ENCODE assay signal across 2 cellular contexts in the genomic region with DNA sequence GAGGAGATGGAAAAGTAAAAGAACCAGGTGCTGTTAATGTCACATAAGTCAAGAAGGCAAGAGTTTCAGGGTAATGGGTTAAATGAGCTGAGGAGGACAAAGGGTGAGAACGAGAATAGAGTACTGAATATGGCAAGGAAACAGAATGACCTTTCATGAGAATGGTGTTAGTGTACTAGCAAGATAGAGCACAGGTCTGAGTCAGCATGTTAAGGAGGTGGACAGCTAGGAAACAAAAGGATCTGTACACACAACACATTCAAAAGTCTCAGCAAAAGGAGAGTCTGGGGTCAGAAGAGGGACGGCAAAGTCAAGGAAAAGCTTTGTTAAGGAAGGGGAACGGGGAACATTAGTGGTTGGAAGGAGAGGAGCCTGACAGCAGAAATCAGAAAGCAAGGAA.
TF ChIP-seq lines count a peak whose summit lies in the region.

No MANE protein-coding gene starts in this region.

TF ChIP-seq in HepG2, 621 proteins besides CTCF, POLR2A, EP300 and RAD21:
- no peak for TF ChIP-seq PHB2 (IDR thresholded peaks at IDR 0.05; ENCODE audit: partially characterized antibody)
- no peak for TF ChIP-seq HOXA3 (CRISPR knock-in tag; IDR thresholded peaks at IDR 0.05)
- TF ChIP-seq ZNF101 (CRISPR knock-in tag; IDR thresholded peaks at IDR 0.05; ENCODE audit: borderline replicate concordance, low read depth) = no peak
- 0 out of 2 replicates have a peak, but pooled peaks have one; percentile 15 for TF ChIP-seq MAFF (IDR thresholded peaks at IDR 0.05; ENCODE audit: low read depth, low read length)
- TF ChIP-seq ZNF331 (CRISPR knock-in tag; IDR thresholded peaks at IDR 0.05) = no peak
- TF ChIP-seq MAFK (conservative IDR thresholded peaks at IDR 0.05 in 1 of 2, IDR thresholded peaks at IDR 0.05 in 1 of 2; ENCODE audit: low read length in 2 of 2) = peak; percentile 42 to 45; a peak in 3 of 4 replicates
- TF ChIP-seq ZNF510 (CRISPR knock-in tag; IDR thresholded peaks at IDR 0.05; ENCODE audit: low read depth) = no peak

TF ChIP-seq in GM12878, 131 proteins besides CTCF, POLR2A, EP300 and RAD21:
- no peak for TF ChIP-seq HCFC1 (IDR thresholded peaks at IDR 0.05; ENCODE audit: low read length)
- no peak for TF ChIP-seq SUPT20H (IDR thresholded peaks at IDR 0.05; ENCODE audit: borderline replicate concordance, control insufficient read depth, low read depth, low read length)
- no peak for TF ChIP-seq SIN3A (IDR thresholded peaks at IDR 0.05; ENCODE audit: low read depth, low read length)
- no peak for TF ChIP-seq FOS (IDR thresholded peaks at IDR 0.05; ENCODE audit: borderline replicate concordance, extremely low read depth, insufficient read length)
- TF ChIP-seq HDAC2 (IDR thresholded peaks at IDR 0.05) = no peak
- no peak for TF ChIP-seq ZNF24 (IDR thresholded peaks at IDR 0.05)
- no peak for TF ChIP-seq YY1 (IDR thresholded peaks at IDR 0.05; ENCODE audit: low read depth, low read length)
- TF ChIP-seq, protein P1, sequence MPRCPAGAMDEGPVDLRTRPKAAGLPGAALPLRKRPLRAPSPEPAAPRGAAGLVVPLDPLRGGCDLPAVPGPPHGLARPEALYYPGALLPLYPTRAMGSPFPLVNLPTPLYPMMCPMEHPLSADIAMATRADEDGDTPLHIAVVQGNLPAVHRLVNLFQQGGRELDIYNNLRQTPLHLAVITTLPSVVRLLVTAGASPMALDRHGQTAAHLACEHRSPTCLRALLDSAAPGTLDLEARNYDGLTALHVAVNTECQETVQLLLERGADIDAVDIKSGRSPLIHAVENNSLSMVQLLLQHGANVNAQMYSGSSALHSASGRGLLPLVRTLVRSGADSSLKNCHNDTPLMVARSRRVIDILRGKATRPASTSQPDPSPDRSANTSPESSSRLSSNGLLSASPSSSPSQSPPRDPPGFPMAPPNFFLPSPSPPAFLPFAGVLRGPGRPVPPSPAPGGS (IDR thresholded peaks at IDR 0.05; ENCODE audit: borderline replicate concordance, insufficient read depth, low read depth, low read length, poor library complexity, severe bottlenecking) = no peak
- TF ChIP-seq ZNF384 (IDR thresholded peaks at IDR 0.05; ENCODE audit: borderline replicate concordance, low read depth, low read length) = no peak
- no peak for TF ChIP-seq NFIC (IDR thresholded peaks at IDR 0.05; ENCODE audit: low read depth, low read length)
